In the genomic region with DNA sequence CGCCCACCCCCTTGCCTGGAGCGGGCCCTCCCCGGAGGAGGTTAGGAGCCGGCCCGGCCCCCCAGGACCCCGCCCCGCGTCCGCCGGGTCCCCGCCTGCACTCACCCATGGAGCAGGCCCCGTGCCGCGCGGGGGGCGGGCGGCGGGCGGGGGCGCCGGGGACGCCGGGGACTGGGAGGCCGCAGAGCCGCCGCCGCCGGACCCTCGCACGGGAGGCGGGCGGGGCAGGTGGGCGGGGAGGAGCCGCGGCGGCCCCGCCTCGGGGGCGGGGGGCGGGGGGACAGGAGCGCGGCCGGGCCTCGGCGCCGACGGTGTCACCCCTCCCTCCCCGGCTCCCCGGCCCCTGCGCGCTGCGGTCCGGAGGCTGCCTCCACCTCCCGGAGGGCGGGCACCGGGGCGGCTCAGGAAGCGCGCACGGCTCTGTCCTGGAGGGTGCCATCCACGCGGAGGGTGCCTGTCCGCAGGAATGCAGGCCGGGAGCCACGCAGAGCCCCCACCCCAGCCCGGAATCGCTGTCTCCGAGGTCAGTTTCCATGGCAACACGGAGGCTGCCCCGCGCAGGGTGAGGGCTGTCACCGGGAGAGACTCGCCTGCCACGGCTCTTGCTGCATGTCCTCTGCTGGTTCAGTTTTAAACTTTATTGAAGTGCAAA, we compare ENCODE assay signal across 9 cellular contexts. TPM values are rescaled to one million over a fixed set of nuclear protein-coding genes. Genes with fewer than 3 reads are reported as not detected.
DNase-seq lines count a peak whose midpoint lies in the region; ATAC-seq, FAIRE-seq and TF ChIP-seq lines count a peak whose summit lies in the region.
"Had no signal": no experiment of that assay in that cellular context is flagged by ENCODE, and none has a peak within 500 bp of the region (broad histone marks: within the 10 kb centered on the region; RNA-seq: fewer than 3 reads in every experiment).

No MANE protein-coding gene starts in this region.

- TF ChIP-seq EP300 in GM12878 (IDR thresholded peaks at IDR 0.05; ENCODE audit: borderline replicate concordance in 1 of 2, control insufficient read depth in 1 of 2, low read depth in 2 of 2, low read length in 2 of 2) = no peak

- peak overlapping the region; percentile 12; the same call in 1 of the 2 replicates for H2AFZ ChIP-seq in GM12878 (ENCODE audit: control insufficient read depth, low read depth, low read length)

- no peak for TF ChIP-seq CTCF in GM12878 (IDR thresholded peaks at IDR 0.05 in 2 of 3, conservative IDR thresholded peaks at IDR 0.05 in 1 of 3; ENCODE audit: control insufficient read depth in 2 of 3, extremely low read depth in 1 of 3, insufficient read depth in 1 of 3, low read depth in 3 of 3, low read length in 3 of 3)

- peak overlapping the region; percentile 74 for H3K4me2 ChIP-seq in GM12878 (ENCODE audit: control insufficient read depth, insufficient read depth)

- TF ChIP-seq POLR2A in GM12878 (IDR thresholded peaks at IDR 0.05; ENCODE audit: low read depth, low read length) = no peak

- FAIRE-seq in GM12878 (lab: Jason Lieb, UNC) = no peak
- FAIRE-seq: endometrium had no signal

- CTCF ChIA-PET in GM12878 (lab: Yijun Ruan, JAX) = interaction anchor here (1.8 kb wide), 1 partner anchor 26 kb away, joined by 5 read pairs; no protein-coding TSS in a partner anchor

- intact Hi-C loops in GM12878 (cut with micrococcal nuclease; ENCODE audit: unreplicated experiment) = no loop called here

- H3K4me3 ChIP-seq in GM12878 = no peak overlapping the region; the same call in 1 of the 2 replicates
- peak overlapping the region; percentile 66 for H3K4me3 ChIP-seq in iPS-18a (ENCODE audit: low read length)
- peak overlapping the region; percentile 42 to 58 (median 45) for H3K4me3 ChIP-seq in skin epidermis

- H3K9ac ChIP-seq in GM12878 (ENCODE audit: control insufficient read depth, insufficient read depth, low read length) (no peak overlapping the region), iPS-18a (ENCODE audit: low read length) (no peak overlapping the region)

- RAD21 ChIA-PET in GM12878 (lab: Charles Lee; ENCODE audit: unreplicated experiment) = no interaction called here

- SMC1A ChIA-PET in GM12878 (lab: Charles Lee; ENCODE audit: uncharacterized antibody, unreplicated experiment) = no interaction called here

- peaks cover 4 to 8% of the 10 kb centered on the region in 2 experiments for H3K27me3 ChIP-seq in GM12878 (replicated peaks in 1 of 2; ENCODE audit: control insufficient read depth in 2 of 2, insufficient read depth in 2 of 2, low read length in 1 of 2)
- H3K27me3 ChIP-seq in iPS-18a (ENCODE audit: control insufficient read depth, insufficient read depth, low read length) = peaks cover 24% of the 10 kb centered on the region

- H3K9me3 ChIP-seq in GM12878 (replicated peaks; ENCODE audit: control insufficient read depth, insufficient read depth, low read length) (no peaks in the 10 kb centered on the region), iPS-18a (ENCODE audit: control insufficient read depth, low read depth, low read length) (no peaks in the 10 kb centered on the region)

- TF ChIP-seq RAD21 in GM12878 (IDR thresholded peaks at IDR 0.05; ENCODE audit: insufficient read depth, low read depth, low read length) = no peak

- no TSS peak for BruUV-seq in GM12878 (replicated peaks; lab: Mats Ljungman, UMichigan)

- H3K79me2 ChIP-seq in GM12878 (ENCODE audit: control insufficient read depth, insufficient read depth, low read length) = no peaks in the 10 kb centered on the region

- in situ Hi-C loops in GM12878 (cut with MboI) = loop anchor here (25.0 kb wide), 1 partner anchor 715 kb away; no protein-coding TSS in a partner anchor

- DNase-seq in NCI-H82 (lab: John Stamatoyannopoulos, UW) (peak; percentile 67), NCI-H82 treated with DMSO at 0.1 percent for 48 hours (lab: John Stamatoyannopoulos, UW; ENCODE audit: unreplicated experiment) (no peak), GM12878 (ENCODE audit: low read depth, low spot score) (no peak), NCI-H1436 treated with DMSO at 0.1 percent for 48 hours (lab: John Stamatoyannopoulos, UW) (no peak)
- DNase-seq in NK-92 treated with Interleukin-12 subunit alpha and Interleukin-12 subunit beta, amount 100 ng/mL, for 24 hours (lab: John Stamatoyannopoulos, UW) = no peak

- ATAC-seq in SK-N-SH treated with all-trans-retinoic acid at 6 μM for 48 hours = peak; percentile 81
- peak; percentile 57 for ATAC-seq in GM12878

- H3K36me3 ChIP-seq in GM12878 (ENCODE audit: control insufficient read depth in 2 of 2, insufficient read depth in 2 of 2, low read length in 1 of 2) (no peaks in the 10 kb centered on the region), iPS-18a (ENCODE audit: control insufficient read depth, low read depth, low read length) (no peaks in the 10 kb centered on the region)

- 2% methylated on average over 13 of the region's 74 CpGs for WGBS in GM12878 (ENCODE audit: insufficient coverage, insufficient replicate concordance, low lambda C conversion rate, missing lambda C conversion rate)

- H3K4me1 ChIP-seq in GM12878 (ENCODE audit: control insufficient read depth, insufficient read depth, low read length) (no peaks in the 10 kb centered on the region), iPS-18a (ENCODE audit: control insufficient read depth, low read depth, low read length) (peaks cover 12% of the 10 kb centered on the region)

- POLR2A ChIA-PET in GM12878 (lab: Charles Lee) = no interaction called here

- H3K27ac ChIP-seq in GM12878 (ENCODE audit: control insufficient read depth, insufficient read depth) = no peak overlapping the region
- H3K27ac ChIP-seq in iPS-18a (ENCODE audit: low read length) = no peak overlapping the region
- H3K27ac ChIP-seq in skin epidermis = peak overlapping the region in 15 of 21 experiments; percentile 9 to 75 (median 57)

- no peaks in the 10 kb centered on the region for H4K20me1 ChIP-seq in GM12878 (ENCODE audit: control insufficient read depth, insufficient read depth)

RNA-seq across cellular contexts. Expression of a gene that starts 5.9 kb away (rescaled TPM):
- 2.0 and 2.4 TPM in 2 replicates for total RNA-seq in GM12878 (2013; cell fraction: nucleolus; rRNA removed)
- 0.33 and 0.51 TPM in 2 replicates for total RNA-seq in GM12878 (2014; rRNA removed)
- total RNA-seq in GM12878 (2014; rRNA removed; fragmentation: Illumina TruSeq; extraction: Trizol) = 0.18 TPM in 2 replicates
- total RNA-seq in GM12878 (2021) = 0.69 and 1.1 TPM in 2 replicates
- 0.13 TPM for polyA plus RNA-seq in GM12878 (2011; ENCODE audit: low read depth)
- polyA plus RNA-seq in GM12878 (2011; rRNA removed) = 0.19 and 0.48 TPM in 2 replicates
- 0.49 and 0.82 TPM in 2 replicates for polyA plus RNA-seq in GM12878 (2011; cell fraction: cytosol; rRNA removed)
- polyA plus RNA-seq in GM12878 (2011; cell fraction: nucleus; rRNA removed) = 3.7 and 5.2 TPM in 2 replicates
- polyA plus RNA-seq in GM12878 (2012) = 0.29 and 0.49 TPM in 2 replicates
- polyA plus RNA-seq in GM12878 (2014; fragmentation: Illumina TruSeq; extraction: Trizol) = 0.13 TPM in 1 of 2 replicates, not detected in the other
- polyA plus RNA-seq in GM12878 (2014; fragmentation: Nextera tagmentation; extraction: Ambion mirVana) = under 1 TPM in 1 of 2 experiments, not detected in 1; 0.04 TPM
- polyA plus RNA-seq in GM12878 (2014; rRNA removed) = 0.69 and 0.79 TPM in 2 replicates
- polyA plus RNA-seq in GM12878 (2016; fragmentation: Nextera tagmentation; extraction: Ambion mirVana) = under 1 TPM; 0.12 to 0.13 TPM
- polyA minus RNA-seq in GM12878 (2011; rRNA and poly(A)+ RNA removed) = 0.46 and 0.59 TPM in 2 replicates
- polyA minus RNA-seq in GM12878 (2011; cell fraction: cytosol; rRNA and poly(A)+ RNA removed) = 0.52 and 0.53 TPM in 2 replicates
- polyA minus RNA-seq in GM12878 (2011; cell fraction: nucleus; rRNA and poly(A)+ RNA removed) = 0.73 and 1.2 TPM in 2 replicates

RNA-seq across cellular contexts. Expression of a gene that starts 31.4 kb away (rescaled TPM):
- 12.4 and 16.1 TPM in 2 replicates for total RNA-seq in GM12878 (2013; cell fraction: nucleolus; rRNA removed)
- total RNA-seq in GM12878 (2014; rRNA removed) (0.16 TPM in 1 of 2 replicates, not detected in the other), GM12878 (2014; rRNA removed; fragmentation: Illumina TruSeq; extraction: Trizol) (not detected in 2 replicates), GM12878 (2021) (0.46 and 0.58 TPM in 2 replicates)
- polyA plus RNA-seq in GM12878 (2011; ENCODE audit: low read depth) = not detected
- polyA plus RNA-seq in GM12878 (2011; rRNA removed) (5.0 and 8.6 TPM in 2 replicates), GM12878 (2014; fragmentation: Illumina TruSeq; extraction: Trizol) (not detected in 2 replicates), GM12878 (2014; fragmentation: Nextera tagmentation; extraction: Ambion mirVana) (not detected), GM12878 (2014; rRNA removed) (0.30 and 1.00 TPM in 2 replicates), GM12878 (2016; fragmentation: Nextera tagmentation; extraction: Ambion mirVana) (under 1 TPM; 0.23 to 0.29 TPM)
- 10.1 and 17.7 TPM in 2 replicates for polyA plus RNA-seq in GM12878 (2011; cell fraction: cytosol; rRNA removed)
- polyA plus RNA-seq in GM12878 (2011; cell fraction: nucleus; rRNA removed) = 65.4 and 67.1 TPM in 2 replicates
- 0.11 and 0.36 TPM in 2 replicates for polyA plus RNA-seq in GM12878 (2012)
- polyA minus RNA-seq in GM12878 (2011; rRNA and poly(A)+ RNA removed) = 2.9 and 6.4 TPM in 2 replicates
- polyA minus RNA-seq in GM12878 (2011; cell fraction: cytosol; rRNA and poly(A)+ RNA removed) = 2.3 and 3.7 TPM in 2 replicates
- 3.4 and 5.3 TPM in 2 replicates for polyA minus RNA-seq in GM12878 (2011; cell fraction: nucleus; rRNA and poly(A)+ RNA removed)

RNA-seq across cellular contexts. Expression of a gene that starts 57.0 kb away (rescaled TPM):
- 125 and 145 TPM in 2 replicates for total RNA-seq in GM12878 (2013; cell fraction: nucleolus; rRNA removed)
- total RNA-seq in GM12878 (2014; rRNA removed) (23.0 and 24.9 TPM in 2 replicates), GM12878 (2014; rRNA removed; fragmentation: Illumina TruSeq; extraction: Trizol) (23.5 and 23.6 TPM in 2 replicates), GM12878 (2021) (28.7 and 35.9 TPM in 2 replicates)
- 5.3 TPM for polyA plus RNA-seq in GM12878 (2011; ENCODE audit: low read depth)
- polyA plus RNA-seq in GM12878 (2011; rRNA removed) (29.7 and 30.9 TPM in 2 replicates), GM12878 (2014; fragmentation: Illumina TruSeq; extraction: Trizol) (10.9 and 14.0 TPM in 2 replicates), GM12878 (2014; fragmentation: Nextera tagmentation; extraction: Ambion mirVana) (1 to 10 TPM; 3.9 to 4.3 TPM), GM12878 (2014; rRNA removed) (17.5 and 23.8 TPM in 2 replicates), GM12878 (2016; fragmentation: Nextera tagmentation; extraction: Ambion mirVana) (10 to 100 TPM; 22.9 to 24.6 TPM)
- 14.0 and 16.3 TPM in 2 replicates for polyA plus RNA-seq in GM12878 (2011; cell fraction: cytosol; rRNA removed)
- 24.0 and 27.3 TPM in 2 replicates for polyA plus RNA-seq in GM12878 (2011; cell fraction: nucleus; rRNA removed)
- 5.8 and 10.7 TPM in 2 replicates for polyA plus RNA-seq in GM12878 (2012)
- 29.7 and 38.8 TPM in 2 replicates for polyA minus RNA-seq in GM12878 (2011; rRNA and poly(A)+ RNA removed)
- 12.1 and 15.4 TPM in 2 replicates for polyA minus RNA-seq in GM12878 (2011; cell fraction: cytosol; rRNA and poly(A)+ RNA removed)
- 19.2 and 33.0 TPM in 2 replicates for polyA minus RNA-seq in GM12878 (2011; cell fraction: nucleus; rRNA and poly(A)+ RNA removed)

RNA-seq across cellular contexts. Expression of a gene that starts 57.8 kb away (rescaled TPM):
- total RNA-seq in GM12878 (2013; cell fraction: nucleolus; rRNA removed) = not detected in 2 replicates
- total RNA-seq in GM12878 (2014; rRNA removed) (not detected in 2 replicates), GM12878 (2014; rRNA removed; fragmentation: Illumina TruSeq; extraction: Trizol) (not detected in 2 replicates), GM12878 (2021) (0.11 TPM in 1 of 2 replicates, not detected in the other)
- not detected for polyA plus RNA-seq in GM12878 (2011; ENCODE audit: low read depth)
- polyA plus RNA-seq in GM12878 (2011; rRNA removed) (not detected in 2 replicates), GM12878 (2014; fragmentation: Illumina TruSeq; extraction: Trizol) (0.03 TPM in 1 of 2 replicates, not detected in the other), GM12878 (2014; fragmentation: Nextera tagmentation; extraction: Ambion mirVana) (under 1 TPM in 1 of 2 experiments, not detected in 1; 0.04 TPM), GM12878 (2014; rRNA removed) (0.06 and 0.10 TPM in 2 replicates), GM12878 (2016; fragmentation: Nextera tagmentation; extraction: Ambion mirVana) (not detected)
- 0.03 TPM in 1 of 2 replicates, not detected in the other for polyA plus RNA-seq in GM12878 (2011; cell fraction: cytosol; rRNA removed)
- polyA plus RNA-seq in GM12878 (2011; cell fraction: nucleus; rRNA removed) = 0.04 TPM in 1 of 2 replicates, not detected in the other
- polyA plus RNA-seq in GM12878 (2012) = 0.14 and 0.38 TPM in 2 replicates
- polyA minus RNA-seq in GM12878 (2011; rRNA and poly(A)+ RNA removed) = not detected in 2 replicates
- not detected in 2 replicates for polyA minus RNA-seq in GM12878 (2011; cell fraction: cytosol; rRNA and poly(A)+ RNA removed)
- polyA minus RNA-seq in GM12878 (2011; cell fraction: nucleus; rRNA and poly(A)+ RNA removed) = not detected in 2 replicates

Comparison
In these comparisons a context has a peak if more than half of its experiments do, and no peak if none do; other contexts are left out.
1. H3K27ac ChIP-seq: peak in skin epidermis (15 of 21); none in GM12878 (single experiment) and iPS-18a (single experiment).